Comparison of ENCODE assay signal across 8 cellular contexts in the genomic region with DNA sequence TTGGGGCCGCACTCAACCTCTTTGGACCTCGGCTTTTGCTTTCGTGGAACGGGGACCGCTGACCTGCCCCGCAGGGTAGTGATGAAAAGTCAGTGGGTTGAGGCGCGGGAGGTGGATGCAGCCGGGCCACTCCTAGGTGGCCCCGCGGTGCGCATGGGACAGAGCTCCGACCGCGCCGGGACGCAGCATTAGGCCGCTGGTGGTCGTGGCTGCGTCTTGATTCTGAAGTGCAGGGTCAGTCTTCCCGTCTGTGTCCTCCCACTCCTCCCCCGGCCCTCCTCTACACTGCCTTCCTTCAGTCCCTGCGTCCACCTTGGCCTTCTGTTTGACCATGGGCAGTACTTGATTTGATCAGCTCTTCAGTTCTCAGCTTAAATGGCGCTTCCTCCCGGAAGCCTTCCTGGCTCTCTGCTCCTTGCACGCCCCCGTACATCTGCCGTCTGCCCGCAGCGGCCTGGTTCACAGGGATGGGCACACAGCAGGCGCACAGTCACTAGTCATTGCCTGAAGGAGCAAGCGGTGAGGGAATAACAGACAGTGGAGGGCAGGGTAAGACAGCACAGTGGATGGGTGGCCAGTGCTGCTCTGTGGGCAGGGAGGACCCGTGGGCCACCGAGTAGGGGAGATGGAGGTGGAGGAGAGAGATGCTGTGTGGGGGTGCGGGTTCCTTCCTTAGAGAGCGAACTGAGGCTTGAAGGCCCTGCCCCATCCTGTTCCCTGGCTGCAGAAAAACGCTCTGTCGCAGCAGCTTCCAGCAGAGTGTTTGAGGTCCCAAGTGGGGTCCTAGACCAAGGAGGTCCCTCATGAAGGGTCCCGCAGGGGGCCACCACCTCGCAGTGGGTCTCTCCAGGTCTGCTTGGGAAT. TPM values are rescaled to one million over a fixed set of nuclear protein-coding genes. Genes with fewer than 3 reads are reported as not detected.
A peak's percentile ranks its signal among the peaks of the same experiment; 100 is the strongest.
DNase-seq lines count a peak whose midpoint lies in the region; ATAC-seq and TF ChIP-seq lines count a peak whose summit lies in the region.

No MANE protein-coding gene starts in this region.

- no peaks in the 10 kb centered on the region for H3K27me3 Mint-ChIP-seq in activated naive CD4-positive, alpha-beta T cell treated with anti-CD3 and anti-CD28 coated beads, Interleukin-2, amount 10 ng/mL, durations not matched to agents 7 days and 5 days

- no peaks in the 10 kb centered on the region for H3F3A ChIP-seq in MM.1S (ENCODE audit: insufficient read depth, low read length)

- no peaks in the 10 kb centered on the region for H3K9me2 ChIP-seq in MM.1S (replicated peaks; ENCODE audit: insufficient read depth, low read length)

- H3K27me3 ChIP-seq in MM.1S (replicated peaks; ENCODE audit: insufficient read depth, low read length) = no peaks in the 10 kb centered on the region
- H3K27me3 ChIP-seq in right atrium auricular region = no peaks in the 10 kb centered on the region

- peak overlapping the region; percentile 97 for H3K4me3 Mint-ChIP-seq in activated naive CD4-positive, alpha-beta T cell treated with anti-CD3 and anti-CD28 coated beads, Interleukin-2, amount 10 ng/mL, durations not matched to agents 7 days and 5 days

- intact Hi-C loops in sciatic nerve (cut with DNase I) = no loop called here

- peak overlapping the region; percentile 99 for H2AFZ ChIP-seq in MM.1S (ENCODE audit: low read length)

- peak overlapping the region; percentile 87 for H3K27ac Mint-ChIP-seq in activated naive CD4-positive, alpha-beta T cell treated with anti-CD3 and anti-CD28 coated beads, Interleukin-2, amount 10 ng/mL, durations not matched to agents 7 days and 5 days

- peak overlapping the region; percentile 66 for H3K9ac ChIP-seq in MM.1S (ENCODE audit: low read length)

- DNase-seq in ELR (ENCODE audit: low read depth) = peak; percentile 60
- DNase-seq in MM.1S = no peak
- peak; percentile 58 for DNase-seq in activated naive CD4-positive, alpha-beta T cell treated with anti-CD3 and anti-CD28 coated beads, Interleukin-2, amount 10 ng/mL, durations not matched to agents 7 days and 5 days
- DNase-seq in right atrium auricular region (ENCODE audit: low spot score) = no peak
- DNase-seq in sciatic nerve (ENCODE audit: low spot score) = no peak
- no peak for DNase-seq in occipital lobe (lab: John Stamatoyannopoulos, UW)

- TF ChIP-seq CTCF in MM.1S (IDR thresholded peaks at IDR 0.05; ENCODE audit: low read length) (no peak), right atrium auricular region (IDR thresholded peaks at IDR 0.05) (no peak)

- H3K4me1 ChIP-seq in MM.1S (ENCODE audit: low read length) = peaks cover 11% of the 10 kb centered on the region
- H3K4me1 ChIP-seq in right atrium auricular region = peaks cover 0 to 13% of the 10 kb centered on the region in 2 donors

- no peaks in the 10 kb centered on the region for H4K20me1 ChIP-seq in MM.1S (ENCODE audit: insufficient read depth, low read length)

- H3K79me2 ChIP-seq in MM.1S (ENCODE audit: low read length) = no peaks in the 10 kb centered on the region

- no peak overlapping the region for H3K27ac ChIP-seq in MM.1S (ENCODE audit: low read length)
- peak overlapping the region; percentile 41 to 70 for H3K27ac ChIP-seq in right atrium auricular region

- peaks cover 64% of the 10 kb centered on the region for H3K4me1 Mint-ChIP-seq in activated naive CD4-positive, alpha-beta T cell treated with anti-CD3 and anti-CD28 coated beads, Interleukin-2, amount 10 ng/mL, durations not matched to agents 7 days and 5 days

- peaks cover 17% of the 10 kb centered on the region for H3K36me3 Mint-ChIP-seq in activated naive CD4-positive, alpha-beta T cell treated with anti-CD3 and anti-CD28 coated beads, Interleukin-2, amount 10 ng/mL, durations not matched to agents 7 days and 5 days

- peak overlapping the region; percentile 100 for H3K4me2 ChIP-seq in MM.1S (ENCODE audit: low read depth, low read length)

- CTCF ChIA-PET in activated naive CD4-positive, alpha-beta T cell treated with anti-CD3 and anti-CD28 coated beads, Interleukin-2, amount 10 ng/mL, durations not matched to agents 7 days and 5 days (lab: Charles Lee) = interaction anchor here (1.4 kb wide), 1 partner anchor 11 kb away, joined by 4 read pairs; no protein-coding TSS in a partner anchor

- no peaks in the 10 kb centered on the region for H3K9me3 Mint-ChIP-seq in activated naive CD4-positive, alpha-beta T cell treated with anti-CD3 and anti-CD28 coated beads, Interleukin-2, amount 10 ng/mL, durations not matched to agents 7 days and 5 days

- H3K4me3 ChIP-seq in MM.1S (ENCODE audit: low read length) (peak overlapping the region; percentile 91), right atrium auricular region (peak overlapping the region; percentile 53 to 68)

- H3K36me3 ChIP-seq in MM.1S (replicated peaks; ENCODE audit: insufficient read depth, low read length) (no peaks in the 10 kb centered on the region), right atrium auricular region (no peaks in the 10 kb centered on the region)

- H3K9me3 ChIP-seq in MM.1S (replicated peaks; ENCODE audit: insufficient read depth, low read length) (no peaks in the 10 kb centered on the region), right atrium auricular region (no peaks in the 10 kb centered on the region)

- ATAC-seq in sciatic nerve (peak; percentile 35), GM21381 (IDR thresholded peaks at IDR 0.05; ENCODE audit: unreplicated experiment) (no peak), HG03175 (IDR thresholded peaks at IDR 0.05; ENCODE audit: unreplicated experiment) (no peak)

RNA-seq across cellular contexts. Expression of a gene that starts 0.7 kb away (rescaled TPM):
- total RNA-seq in right atrium auricular region (10 to 100 TPM in 1 of 2 donors, 1 to 10 TPM in 1; 7.4 to 13.1 TPM), sciatic nerve (25.7 TPM), occipital lobe (3.4 TPM)

RNA-seq across cellular contexts. Expression of a gene that starts 41.3 kb away (rescaled TPM):
- total RNA-seq in right atrium auricular region = 10 to 100 TPM; 16.9 to 27.8 TPM
- 19.8 TPM for total RNA-seq in sciatic nerve
- total RNA-seq in occipital lobe = 64.1 TPM

RNA-seq across cellular contexts. Expression of a gene that starts 42.5 kb away (rescaled TPM):
- total RNA-seq in right atrium auricular region = 10 to 100 TPM; 17.9 to 23.9 TPM
- total RNA-seq in sciatic nerve = 32.5 TPM
- total RNA-seq in occipital lobe = 51.9 TPM

Comparison
In these comparisons a context has a peak if more than half of its experiments do, and no peak if none do; other contexts are left out.
1. DNase-seq: peak in ELR (single experiment) and activated naive CD4-positive, alpha-beta T cell treated with anti-CD3 and anti-CD28 coated beads, Interleukin-2, amount 10 ng/mL, durations not matched to agents 7 days and 5 days (single experiment); none in MM.1S (single experiment), right atrium auricular region (single experiment), sciatic nerve (single experiment) and occipital lobe (single experiment).